9 cellular contexts compared by ENCODE assay signal in genomic region chr16:75305364-75306101, GRCh38. TPM values are rescaled to one million over a fixed set of nuclear protein-coding genes. Genes with fewer than 3 reads are reported as not detected.
DNase-seq lines count a peak whose midpoint lies in the region; ATAC-seq and TF ChIP-seq lines count a peak whose summit lies in the region.
"Had no signal": no experiment of that assay in that cellular context is flagged by ENCODE, and none has a peak within 500 bp of the region (broad histone marks: within the 10 kb centered on the region; RNA-seq: fewer than 3 reads in every experiment).

No MANE protein-coding gene starts in this region.

- POLR2A ChIA-PET in Caco-2 (lab: Charles Lee): interaction anchor here (0.6 to 1.3 kb wide), 5 partner anchors 39 to 186 kb away, joined by 3 to 10 read pairs (median 5); partner anchors contain the start of gene CFDP1

- no peaks in the 10 kb centered on the region for H3K36me3 ChIP-seq in Caco-2 (ENCODE audit: control insufficient read depth, insufficient read depth, low read length)

- H3K4me3 Mint-ChIP-seq in Caco-2 (ENCODE audit: unreplicated experiment): peak overlapping the region; percentile 58
- H3K4me3 Mint-ChIP-seq: T-helper 1 cell treated with Interleukin-12 subunit alpha and Interleukin-12 subunit beta and Interleukin-4 antibody, amounts not matched to agents 30 μg/mL and 1 μg/mL, for 36 hours had no signal

- peak; percentile 83 for ATAC-seq in GM21447 (IDR thresholded peaks at IDR 0.05; ENCODE audit: unreplicated experiment)
- no peak for ATAC-seq in GM19455 (IDR thresholded peaks at IDR 0.05; ENCODE audit: unreplicated experiment)

- H3K27me3 Mint-ChIP-seq in Caco-2 (ENCODE audit: insufficient read depth, unreplicated experiment): no peaks in the 10 kb centered on the region

- H3K9me3 ChIP-seq in Caco-2: no peaks in the 10 kb centered on the region

- intact Hi-C loops in Caco-2 (cut with micrococcal nuclease; ENCODE audit: unreplicated experiment): loop anchor here (1.0 to 2.0 kb wide), 5 partner anchors 25 to 80 kb away; partner anchors contain the start of gene BCAR1

- CTCF ChIA-PET in Caco-2 (lab: Charles Lee): interaction anchor here (0.7 to 1.9 kb wide), 7 partner anchors 11 to 260 kb away, joined by 3 to 9 read pairs (median 5); no protein-coding TSS in a partner anchor

- H3K27me3 ChIP-seq in Caco-2 (replicated peaks; ENCODE audit: control insufficient read depth, insufficient read depth, low read length): no peaks in the 10 kb centered on the region

- peak overlapping the region; percentile 88 for H3K27ac Mint-ChIP-seq in Caco-2 (ENCODE audit: unreplicated experiment)
- H3K27ac Mint-ChIP-seq: T-helper 1 cell treated with Interleukin-12 subunit alpha and Interleukin-12 subunit beta and Interleukin-4 antibody, amounts not matched to agents 30 μg/mL and 1 μg/mL, for 36 hours had no signal

- H3K36me3 Mint-ChIP-seq in Caco-2 (ENCODE audit: insufficient read depth, unreplicated experiment): peaks cover 34% of the 10 kb centered on the region

- H3K4me3 ChIP-seq in Caco-2 (ENCODE audit: low read depth, low read length) (no peak overlapping the region), choroid plexus epithelial cell (ENCODE audit: low read depth, low read length) (no peak overlapping the region)

- no peak for TF ChIP-seq CTCF in Caco-2 (IDR thresholded peaks at IDR 0.05; ENCODE audit: insufficient read depth in 1 of 2, low read depth in 1 of 2, low read length in 1 of 2, severe bottlenecking in 1 of 2, unreplicated experiment in 1 of 2)
- peak; percentile 37 for TF ChIP-seq CTCF in choroid plexus epithelial cell (conservative IDR thresholded peaks at IDR 0.05; ENCODE audit: low read depth, low read length)

- DNase-seq in Caco-2 (peak; percentile 90 to 95), HuH-7.5 (ENCODE audit: low spot score) (peak; percentile 64), UCSD-AML1 (lab: John Stamatoyannopoulos, UW; ENCODE audit: unreplicated experiment) (peak; percentile 44), choroid plexus epithelial cell (ENCODE audit: low read depth) (peak; percentile 100), medulla oblongata (ENCODE audit: extremely low spot score) (peak; percentile 40)
- peak; percentile 5 for DNase-seq in stimulated activated naive CD4-positive, alpha-beta T cell treated with Interleukin-2 at 50 U/mL for 16 hours (lab: John Stamatoyannopoulos, UW)

- BruUV-seq in Caco-2 (replicated peaks; lab: Mats Ljungman, UMichigan): TSS peak; percentile 57

- H3K4me1 Mint-ChIP-seq in Caco-2 (ENCODE audit: low read depth, unreplicated experiment): peaks cover 49% of the 10 kb centered on the region

- H3K9me3 Mint-ChIP-seq in Caco-2 (ENCODE audit: unreplicated experiment): no peaks in the 10 kb centered on the region
- H3K9me3 Mint-ChIP-seq: T-helper 1 cell treated with Interleukin-12 subunit alpha and Interleukin-12 subunit beta and Interleukin-4 antibody, amounts not matched to agents 30 μg/mL and 1 μg/mL, for 36 hours had no signal

- peaks cover 65% of the 10 kb centered on the region for H3K4me1 ChIP-seq in Caco-2

RNA-seq across cellular contexts. Expression of gene BCAR1, which starts 54.1 kb away (rescaled TPM):
- total RNA-seq in Caco-2 (2022): 94.0 and 95.5 TPM in 2 replicates

Comparison
In these comparisons a context has a peak if more than half of its experiments do, and no peak if none do; other contexts are left out.
1. DNase-seq: peak in every context shown above with its lines; median percentile 100 in choroid plexus epithelial cell; 92 in Caco-2; 64 in HuH-7.5; 44 in UCSD-AML1; 40 in medulla oblongata; 5 in stimulated activated naive CD4-positive, alpha-beta T cell treated with Interleukin-2 at 50 U/mL for 16 hours.